Comparison of ENCODE assay signal across 14 cellular contexts in genomic region chr3:155367510-155367909, GRCh38.
"Had no signal": no experiment of that assay in that cellular context is flagged by ENCODE, and none has a peak within 500 bp of the region (broad histone marks: within the 10 kb centered on the region; RNA-seq: fewer than 3 reads in every experiment).

No MANE protein-coding gene starts in this region.

- ATAC-seq: activated T-cell treated with anti-CD3 and anti-CD28 coated beads, Interleukin-2, amount 50 U/mL, for 4 hours; esophagus mucosa; left ventricle myocardium superior; stimulated activated memory B cell treated with anti-CD40 and anti-IgM and Interleukin-4, amounts not matched to agents 10 μg/mL and 1 μg/mL and 100 μg/mL, for 72 hours; T-cell had no signal

- H3K27me3 ChIP-seq: dorsolateral prefrontal cortex had no signal

- H3K4me3 ChIP-seq: dorsolateral prefrontal cortex had no signal

- DNase-seq: activated CD4-positive, alpha-beta memory T cell treated with anti-CD3 and anti-CD28 coated beads for 36 hours; activated effector memory CD4-positive, alpha-beta T cell treated with anti-CD3 and anti-CD28 coated beads, Interleukin-2, amount 50 U/mL, for 16 hours; activated naive CD8-positive, alpha-beta T cell treated with anti-CD3 and anti-CD28 coated beads for 36 hours; activated T-cell treated with anti-CD3 and anti-CD28 coated beads, Interleukin-2, amount 50 U/mL, for 4 hours; anterior cingulate cortex; dorsolateral prefrontal cortex; foreskin fibroblast; islet precursor cell; left ventricle myocardium superior; T-cell; T1000; trophoblast cell had no signal
